ENCODE assay signal across 8 cellular contexts in the genomic region with DNA sequence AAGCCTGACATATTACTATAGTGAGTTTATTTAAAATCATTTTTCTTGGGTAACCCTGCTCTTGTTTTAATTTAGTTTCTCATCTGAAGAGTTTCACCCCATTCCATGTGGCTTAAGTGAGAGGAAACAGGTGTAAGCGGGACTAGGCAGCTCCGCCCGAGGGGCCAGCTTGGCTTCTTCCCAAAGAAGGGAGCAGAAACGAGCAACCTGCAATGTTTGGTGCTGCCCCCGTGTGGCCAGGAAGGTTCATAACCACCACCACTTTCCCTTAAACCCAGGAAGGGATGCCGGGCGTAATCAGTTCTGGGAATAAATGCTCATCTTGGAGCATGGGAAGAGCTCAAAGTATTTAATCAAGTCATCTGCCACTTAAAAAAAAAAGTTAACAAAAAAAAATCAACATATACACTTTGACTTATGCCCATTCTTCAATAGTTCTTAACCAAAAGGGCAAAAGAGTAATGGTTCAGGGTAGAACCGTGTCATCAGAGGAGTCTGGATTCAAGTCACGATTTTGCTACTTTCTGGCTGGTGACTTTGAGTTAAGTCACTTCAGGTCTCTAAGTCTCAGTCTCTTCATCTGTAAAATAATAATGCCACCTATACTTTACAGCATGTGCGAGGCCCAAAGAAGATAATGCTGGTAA.
DNase-seq lines count a peak whose midpoint lies in the region; ATAC-seq and TF ChIP-seq lines count a peak whose summit lies in the region.

No MANE protein-coding gene starts in this region.

- TF ChIP-seq RAD21 in neural cell (conservative IDR thresholded peaks at IDR 0.05): peak; percentile 65

- H2AFZ ChIP-seq in PC-3 (ENCODE audit: low read length): peak overlapping the region; percentile 62
- no peak overlapping the region for H2AFZ ChIP-seq in fibroblast of lung (ENCODE audit: low read length)
- no peak overlapping the region for H2AFZ ChIP-seq in neural cell (ENCODE audit: low read depth, low read length)

- H3K27me3 ChIP-seq in PC-3 (ENCODE audit: low read length): no peaks in the 10 kb centered on the region
- no peaks in the 10 kb centered on the region for H3K27me3 ChIP-seq in fibroblast of lung (ENCODE audit: control insufficient read depth, insufficient read depth, low read length)
- H3K27me3 ChIP-seq in neural cell (ENCODE audit: insufficient read depth, low read depth, low read length): no peaks in the 10 kb centered on the region
- H3K27me3 ChIP-seq in stomach: no peaks in the 10 kb centered on the region

- H3K9ac ChIP-seq in PC-3 (ENCODE audit: low read length) (no peak overlapping the region), fibroblast of lung (ENCODE audit: insufficient read depth, low read length) (no peak overlapping the region), neural cell (ENCODE audit: low read length) (no peak overlapping the region)

- H3K9me3 ChIP-seq in PC-3 (ENCODE audit: low read length): no peaks in the 10 kb centered on the region
- no peaks in the 10 kb centered on the region for H3K9me3 ChIP-seq in fibroblast of lung (ENCODE audit: control insufficient read depth, insufficient read depth, low read depth, low read length)
- H3K9me3 ChIP-seq in neural cell (ENCODE audit: low read length): no peaks in the 10 kb centered on the region
- H3K9me3 ChIP-seq in stomach: no peaks in the 10 kb centered on the region

- H3K9me2 ChIP-seq in PC-3 (replicated peaks; ENCODE audit: low read length) (no peaks in the 10 kb centered on the region), neural cell (ENCODE audit: insufficient read depth, low read length) (no peaks in the 10 kb centered on the region)

- H3K9me3 Mint-ChIP-seq in activated T-cell treated with anti-CD3 and anti-CD28 coated beads, Interleukin-2, amount 50 U/mL, for 4 hours: no peaks in the 10 kb centered on the region

- no TSS peak for BruUV-seq in PC-3 (replicated peaks; lab: Mats Ljungman, UMichigan)

- 31 to 38% (median 34%) methylated on average over 10 of the region's 10 CpGs for WGBS in stomach, 5 donors

- no peaks in the 10 kb centered on the region for H3K36me3 Mint-ChIP-seq in activated T-cell treated with anti-CD3 and anti-CD28 coated beads, Interleukin-2, amount 50 U/mL, for 4 hours (ENCODE audit: insufficient read depth)

- no peak for TF ChIP-seq POLR2A in stomach (IDR thresholded peaks at IDR 0.05)

- peaks cover 4% of the 10 kb centered on the region for H3K4me1 Mint-ChIP-seq in activated T-cell treated with anti-CD3 and anti-CD28 coated beads, Interleukin-2, amount 50 U/mL, for 4 hours (ENCODE audit: low read depth)

- H3K27ac ChIP-seq in PC-3 (ENCODE audit: low read length): no peak overlapping the region
- H3K27ac ChIP-seq in fibroblast of lung (ENCODE audit: insufficient read depth, low read length): no peak overlapping the region
- no peak overlapping the region for H3K27ac ChIP-seq in neural cell (ENCODE audit: low read length)
- H3K27ac ChIP-seq in stomach: no peak overlapping the region

- H3K4me1 ChIP-seq in PC-3 (ENCODE audit: insufficient read depth, low read length) (no peaks in the 10 kb centered on the region), fibroblast of lung (ENCODE audit: control insufficient read depth, extremely low read depth, insufficient read depth, low read length) (no peaks in the 10 kb centered on the region), stomach (peaks cover 0 to 9% (median 3%) of the 10 kb centered on the region in 4 donors)

- H3F3A ChIP-seq in PC-3 (ENCODE audit: low read length, unreplicated experiment): no peaks in the 10 kb centered on the region
- H3F3A ChIP-seq in neural cell (ENCODE audit: insufficient read depth, low read length, poor library complexity, severe bottlenecking): no peaks in the 10 kb centered on the region

- POLR2A ChIA-PET in PC-3 (lab: Charles Lee; ENCODE audit: unreplicated experiment): no interaction called here

- intact Hi-C loops in PC-3 (cut with micrococcal nuclease): loop anchor here (1.0 kb wide), 1 partner anchor 160 kb away; no protein-coding TSS in a partner anchor
- intact Hi-C loops in stomach (cut with DNase I; ENCODE audit: low total_unique reads): loop anchor here (5.0 kb wide), 1 partner anchor 160 kb away; no protein-coding TSS in a partner anchor

- no peaks in the 10 kb centered on the region for H4K20me1 ChIP-seq in PC-3 (ENCODE audit: low read length)
- no peaks in the 10 kb centered on the region for H4K20me1 ChIP-seq in fibroblast of lung (ENCODE audit: control insufficient read depth, extremely low read depth, insufficient read depth, low read length)
- no peaks in the 10 kb centered on the region for H4K20me1 ChIP-seq in neural cell (ENCODE audit: insufficient read depth)

- H3K79me2 ChIP-seq in PC-3 (ENCODE audit: low read length) (no peaks in the 10 kb centered on the region), fibroblast of lung (ENCODE audit: control insufficient read depth, insufficient read depth, low read length) (no peaks in the 10 kb centered on the region), neural cell (replicated peaks; ENCODE audit: insufficient read depth, low read length) (no peaks in the 10 kb centered on the region)

- H3K27me3 Mint-ChIP-seq in activated T-cell treated with anti-CD3 and anti-CD28 coated beads, Interleukin-2, amount 50 U/mL, for 4 hours (ENCODE audit: low read depth): no peaks in the 10 kb centered on the region

- CTCF ChIA-PET in PC-3 (lab: Charles Lee): interaction anchor here (0.6 kb wide), 2 partner anchors 13 to 163 kb away, joined by 3 to 9 read pairs; no protein-coding TSS in a partner anchor

- H3K36me3 ChIP-seq in PC-3 (ENCODE audit: low read depth, low read length): no peaks in the 10 kb centered on the region
- H3K36me3 ChIP-seq in fibroblast of lung (ENCODE audit: control insufficient read depth, insufficient read depth, low read length): no peaks in the 10 kb centered on the region
- no peaks in the 10 kb centered on the region for H3K36me3 ChIP-seq in neural cell (ENCODE audit: insufficient read depth, low read length)
- H3K36me3 ChIP-seq in stomach: peaks cover 2 to 26% (median 16%) of the 10 kb centered on the region in 4 donors

- no peak for TF ChIP-seq EP300 in neural cell (conservative IDR thresholded peaks at IDR 0.05; ENCODE audit: poor library complexity, severe bottlenecking)
- TF ChIP-seq EP300 in stomach (IDR thresholded peaks at IDR 0.05): no peak

- peak overlapping the region; percentile 65 for H3K4me3 Mint-ChIP-seq in activated T-cell treated with anti-CD3 and anti-CD28 coated beads, Interleukin-2, amount 50 U/mL, for 4 hours

- DNase-seq in Ammon's horn (ENCODE audit: low spot score) (peak; percentile 83), GM19238 (ENCODE audit: insufficient read length, low spot score) (peak; percentile 65), HuH-7.5 (ENCODE audit: low spot score) (peak; percentile 74), PC-3 (peak; percentile 75), fibroblast of lung (ENCODE audit: low read depth in 2 of 2) (peak; percentile 48 to 64), stomach (peak; percentile 75)
- peak; percentile 60 for DNase-seq in activated T-cell treated with anti-CD3 and anti-CD28 coated beads, Interleukin-2, amount 50 U/mL, for 4 hours

- ATAC-seq in PC-3: peak; percentile 38; the same call in 1 of the 2 replicates
- ATAC-seq in activated T-cell treated with anti-CD3 and anti-CD28 coated beads, Interleukin-2, amount 50 U/mL, for 4 hours: peak; percentile 79 to 82

- TF ChIP-seq CTCF in PC-3 (conservative IDR thresholded peaks at IDR 0.05; ENCODE audit: low read depth, low read length): peak; percentile 75
- TF ChIP-seq CTCF in fibroblast of lung (conservative IDR thresholded peaks at IDR 0.05 in 1 of 2, IDR thresholded peaks at IDR 0.05 in 1 of 2; ENCODE audit: low read depth in 1 of 2, low read length in 2 of 2): peak; percentile 71 to 81
- TF ChIP-seq CTCF in neural cell (IDR thresholded peaks at IDR 0.05; ENCODE audit: poor library complexity, severe bottlenecking): peak; percentile 74
- peak in 5 of 7 experiments; percentile 19 to 83 (median 75) for TF ChIP-seq CTCF in stomach (IDR thresholded peaks at IDR 0.05)

- H3K4me2 ChIP-seq in PC-3 (ENCODE audit: low read length): peak overlapping the region; percentile 75
- no peak overlapping the region for H3K4me2 ChIP-seq in fibroblast of lung (ENCODE audit: extremely low read depth, insufficient read depth, low read length)
- no peak overlapping the region for H3K4me2 ChIP-seq in neural cell (ENCODE audit: low read length)

- H3K4me3 ChIP-seq in PC-3 (ENCODE audit: low read length): peak overlapping the region; percentile 42; the same call in 1 of the 2 replicates
- no peak overlapping the region for H3K4me3 ChIP-seq in fibroblast of lung (replicated peaks in 1 of 4; ENCODE audit: control extremely low read depth in 1 of 4, insufficient read depth in 1 of 4, low read depth in 3 of 4, low read length in 4 of 4)
- no peak overlapping the region for H3K4me3 ChIP-seq in neural cell (ENCODE audit: low read length)
- H3K4me3 ChIP-seq in stomach: no peak overlapping the region

TF ChIP-seq in neural cell, 6 proteins besides CTCF, POLR2A, EP300 and RAD21:
- TF ChIP-seq TAF1 (IDR thresholded peaks at IDR 0.05; ENCODE audit: low read depth): no peak
- no peak for TF ChIP-seq MXI1 (conservative IDR thresholded peaks at IDR 0.05; ENCODE audit: poor library complexity, severe bottlenecking)
- TF ChIP-seq SMC3 (conservative IDR thresholded peaks at IDR 0.05; ENCODE audit: poor library complexity): peak; percentile 74
